ENCODE assay signal across 12 cellular contexts in the genomic region with DNA sequence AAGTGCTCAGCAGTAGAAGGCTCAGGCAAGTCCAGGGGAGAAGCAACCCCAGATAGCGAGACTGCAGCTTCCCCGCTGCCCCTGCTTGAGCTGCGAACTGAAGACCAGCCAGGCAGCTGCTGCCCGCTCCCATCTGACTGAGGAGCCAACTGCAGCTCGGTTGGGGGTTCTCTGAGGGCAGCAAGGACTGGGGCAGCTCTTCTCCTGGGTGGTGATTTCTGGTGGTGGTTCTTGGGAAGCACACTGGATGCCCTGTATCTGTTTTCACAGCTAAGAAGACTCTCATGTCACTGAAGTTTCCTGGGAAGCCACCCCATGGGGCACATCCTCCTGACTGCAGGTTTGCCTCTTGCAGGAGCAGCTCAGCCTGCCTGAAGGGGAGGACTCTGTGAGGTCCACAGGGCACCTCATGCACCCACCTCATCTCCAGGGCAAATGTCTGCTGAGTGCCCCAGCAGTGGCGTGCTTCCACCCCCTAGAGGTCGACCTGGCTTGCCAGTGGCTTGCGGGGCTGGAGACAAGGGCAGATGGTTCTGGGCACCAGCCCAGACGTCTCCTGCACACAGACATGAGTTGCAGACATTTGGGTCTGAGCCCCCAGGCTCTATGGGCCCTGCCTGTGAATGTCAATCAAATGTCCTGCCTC.
DNase-seq lines count a peak whose midpoint lies in the region; ATAC-seq and TF ChIP-seq lines count a peak whose summit lies in the region.
"Had no signal": no experiment of that assay in that cellular context is flagged by ENCODE, and none has a peak within 500 bp of the region (broad histone marks: within the 10 kb centered on the region; RNA-seq: fewer than 3 reads in every experiment).

No MANE protein-coding gene starts in this region.

- 49 to 75% (median 56%) methylated on average over 4 to 9 of the region's 9 CpGs for WGBS in adrenal gland, 4 donors

- TF ChIP-seq POLR2A in adrenal gland (IDR thresholded peaks at IDR 0.05) = no peak

- no peak for ATAC-seq in activated T-helper 17 cell treated with anti-CD3 and anti-CD28 coated beads, Interleukin-2, amount 50 U/mL, for 72 hours (replicated peaks)
- ATAC-seq: gastrocnemius medialis, left cardiac atrium had no signal

- peak overlapping the region in 4 of 5 experiments; percentile 57 to 75 (median 63) for H3K27ac Mint-ChIP-seq in brain
- H3K27ac Mint-ChIP-seq in activated T-helper 17 cell treated with anti-CD3 and anti-CD28 coated beads, Interleukin-2, amount 50 U/mL, for 72 hours = no peak overlapping the region
- no peak overlapping the region for H3K27ac Mint-ChIP-seq in immature natural killer cell

- intact Hi-C loops in adrenal gland (cut with DNase I) = no loop called here

- H3K4me1 Mint-ChIP-seq in brain (peaks cover 25% of the 10 kb centered on the region), immature natural killer cell (no peaks in the 10 kb centered on the region)
- H3K4me1 Mint-ChIP-seq in activated T-helper 17 cell treated with anti-CD3 and anti-CD28 coated beads, Interleukin-2, amount 50 U/mL, for 72 hours = no peaks in the 10 kb centered on the region

- H3K36me3 Mint-ChIP-seq in brain (no peaks in the 10 kb centered on the region), immature natural killer cell (no peaks in the 10 kb centered on the region)
- H3K36me3 Mint-ChIP-seq in activated T-helper 17 cell treated with anti-CD3 and anti-CD28 coated beads, Interleukin-2, amount 50 U/mL, for 72 hours (ENCODE audit: low read depth) = no peaks in the 10 kb centered on the region

- H3K27ac ChIP-seq in adrenal gland = no peak overlapping the region
- H3K27ac ChIP-seq: gastrocnemius medialis had no signal

- H3K4me1 ChIP-seq in adrenal gland (replicated peaks in 1 of 2) = no peaks in the 10 kb centered on the region
- H3K4me1 ChIP-seq: gastrocnemius medialis had no signal

- DNase-seq in NCI-H1105 treated with DMSO at 0.1 percent for 48 hours (lab: John Stamatoyannopoulos, UW) = peak; percentile 31
- no peak for DNase-seq in NCI-H1105 (lab: John Stamatoyannopoulos, UW)
- DNase-seq in NCI-H1694 (lab: John Stamatoyannopoulos, UW) = peak; percentile 86
- peak; percentile 64 for DNase-seq in pons (ENCODE audit: low spot score)
- no peak for DNase-seq in adrenal gland
- DNase-seq in immature natural killer cell = no peak
- DNase-seq: gastrocnemius medialis; left cardiac atrium; OCI-M1; stimulated activated CD4-positive, alpha-beta T cell treated with anti-CD3 and anti-CD28 coated beads, Interleukin-12 subunit alpha, Interleukin-12 subunit beta, amount 100 ng/mL, for 4 hours had no signal

- TF ChIP-seq CTCF in brain (conservative IDR thresholded peaks at IDR 0.05) (peak in 1 of 2 experiments; percentile 44), adrenal gland (IDR thresholded peaks at IDR 0.05) (no peak)

- H3K4me3 Mint-ChIP-seq in brain (peak overlapping the region in 2 of 5 experiments; percentile 36 to 62), immature natural killer cell (no peak overlapping the region)
- no peak overlapping the region for H3K4me3 Mint-ChIP-seq in activated T-helper 17 cell treated with anti-CD3 and anti-CD28 coated beads, Interleukin-2, amount 50 U/mL, for 72 hours

- no peaks in the 10 kb centered on the region for H3K36me3 ChIP-seq in adrenal gland (replicated peaks in 1 of 2)
- H3K36me3 ChIP-seq: gastrocnemius medialis had no signal

- no peaks in the 10 kb centered on the region for H3K27me3 ChIP-seq in adrenal gland

- no peak overlapping the region for H3K4me3 ChIP-seq in adrenal gland
- H3K4me3 ChIP-seq: gastrocnemius medialis had no signal

- H3K9me3 Mint-ChIP-seq in brain (peaks cover 0 to 10% (median 3%) of the 10 kb centered on the region in 5 experiments), immature natural killer cell (no peaks in the 10 kb centered on the region)
- no peaks in the 10 kb centered on the region for H3K9me3 Mint-ChIP-seq in activated T-helper 17 cell treated with anti-CD3 and anti-CD28 coated beads, Interleukin-2, amount 50 U/mL, for 72 hours

- H3K27me3 Mint-ChIP-seq in brain = peaks cover 13% of the 10 kb centered on the region
- peaks cover 15% of the 10 kb centered on the region for H3K27me3 Mint-ChIP-seq in activated T-helper 17 cell treated with anti-CD3 and anti-CD28 coated beads, Interleukin-2, amount 50 U/mL, for 72 hours
- H3K27me3 Mint-ChIP-seq in immature natural killer cell (ENCODE audit: low read depth in 3 of 3) = peaks cover 2 to 4% (median 2%) of the 10 kb centered on the region in 3 donors

- H3K9me3 ChIP-seq in adrenal gland (replicated peaks in 1 of 3) = no peaks in the 10 kb centered on the region
- H3K9me3 ChIP-seq: gastrocnemius medialis had no signal

Comparison
In these comparisons a context has a peak if more than half of its experiments do, and no peak if none do; other contexts are left out.
1. DNase-seq: peak in NCI-H1105 treated with DMSO at 0.1 percent for 48 hours (single experiment), NCI-H1694 (single experiment) and pons (single experiment); none in NCI-H1105 (single experiment), adrenal gland (0 of 7) and immature natural killer cell (0 of 3).
2. H3K27ac Mint-ChIP-seq: peak in brain (4 of 5); none in activated T-helper 17 cell treated with anti-CD3 and anti-CD28 coated beads, Interleukin-2, amount 50 U/mL, for 72 hours (single experiment) and immature natural killer cell (0 of 6).